11 cellular contexts compared by ENCODE assay signal in the genomic region with DNA sequence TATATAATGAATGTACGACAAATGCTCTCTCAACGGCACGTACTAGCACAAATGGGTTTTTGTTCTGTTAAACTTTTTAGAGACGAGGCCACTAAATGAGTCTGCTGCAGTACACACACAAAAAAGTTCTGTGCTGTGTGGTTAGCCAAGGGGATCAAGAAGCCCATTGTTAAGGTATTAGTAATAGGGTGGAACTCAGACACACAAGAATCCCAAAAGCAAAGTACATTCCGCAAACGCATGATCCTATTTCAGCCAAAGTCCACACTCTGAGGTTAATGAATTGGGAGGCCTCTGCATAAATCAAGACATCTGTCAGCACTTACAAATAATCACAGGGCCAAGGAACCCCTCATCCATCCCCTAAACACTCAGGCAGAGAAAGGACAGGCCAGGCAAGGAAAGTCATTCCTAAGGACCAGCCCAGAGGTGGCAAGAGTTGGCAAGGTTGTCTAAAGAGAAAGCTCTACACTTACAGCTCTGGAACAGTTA. TPM values are rescaled to one million over a fixed set of nuclear protein-coding genes. Genes with fewer than 3 reads are reported as not detected.
DNase-seq lines count a peak whose midpoint lies in the region; ATAC-seq, FAIRE-seq and TF ChIP-seq lines count a peak whose summit lies in the region.
"Had no signal": no experiment of that assay in that cellular context is flagged by ENCODE, and none has a peak within 500 bp of the region (broad histone marks: within the 10 kb centered on the region; RNA-seq: fewer than 3 reads in every experiment).

No MANE protein-coding gene starts in this region.

- POLR2A ChIA-PET in H1 (lab: Charles Lee; ENCODE audit: partially characterized antibody), result interaction anchor here (4.6 kb wide), 1 partner anchor 9 kb away, joined by 30 read pairs; no protein-coding TSS in a partner anchor

- H2BK120ac ChIP-seq in H1 (replicated peaks; ENCODE audit: low read depth, low read length), result peak overlapping the region; percentile 43

- no peak overlapping the region for H4K5ac ChIP-seq in H1 (ENCODE audit: insufficient read length, low read depth, low read length)

- H3K27ac ChIP-seq in ACC112 (ENCODE audit: low read depth, low read length), result peak overlapping the region; percentile 98
- peak overlapping the region; percentile 98 for H3K27ac ChIP-seq in Karpas-422 (ENCODE audit: low read length)
- no peak overlapping the region for H3K27ac ChIP-seq in H1 (ENCODE audit: low read depth, low read length)
- H3K27ac ChIP-seq in mucosa of rectum (ENCODE audit: low read depth in 2 of 2, low read length in 2 of 2), result peak overlapping the region; percentile 52 to 64
- H3K27ac ChIP-seq: BLaER1 had no signal

- H2BK5ac ChIP-seq in H1 (ENCODE audit: low read depth, low read length), result peak overlapping the region; percentile 84

- peaks cover 11% of the 10 kb centered on the region for H3K79me1 ChIP-seq in H1 (ENCODE audit: low read depth, low read length)

- TF ChIP-seq RAD21 in H1 (IDR thresholded peaks at IDR 0.05 in 1 of 2, conservative IDR thresholded peaks at IDR 0.05 in 1 of 2; ENCODE audit: low read depth in 2 of 2, low read length in 2 of 2), result no peak

- ATAC-seq in HG02973 (IDR thresholded peaks at IDR 0.05; ENCODE audit: unreplicated experiment), result no peak
- no peak for ATAC-seq in GM19397 (IDR thresholded peaks at IDR 0.05; ENCODE audit: unreplicated experiment)

- no peak overlapping the region for H3K23ac ChIP-seq in H1 (ENCODE audit: insufficient read length)

- no peak overlapping the region for H3K18ac ChIP-seq in H1 (ENCODE audit: extremely low read depth, low read length)

- peak overlapping the region; percentile 43; the same call in 1 of the 2 replicates for H2BK20ac ChIP-seq in H1 (ENCODE audit: low read length)

- peak overlapping the region; percentile 47 for H2AFZ ChIP-seq in ACC112 (ENCODE audit: low read length, unreplicated experiment)
- no peak overlapping the region for H2AFZ ChIP-seq in Karpas-422 (ENCODE audit: low read length)
- no peak overlapping the region for H2AFZ ChIP-seq in H1 (ENCODE audit: low read length)

- H4K8ac ChIP-seq in H1 (ENCODE audit: extremely low read depth, insufficient read depth, low read length), result no peak overlapping the region

- H3K9me2 ChIP-seq in Karpas-422 (replicated peaks; ENCODE audit: insufficient read depth, low read length), result no peaks in the 10 kb centered on the region

- no peak overlapping the region for H3K4ac ChIP-seq in H1 (replicated peaks; ENCODE audit: insufficient read length, low read depth, low read length)

- peak; percentile 49 for DNase-seq in Karpas-422
- DNase-seq in H1 (ENCODE audit: low read depth in 1 of 2, low spot score in 2 of 2), result no peak
- DNase-seq in activated effector memory CD4-positive, alpha-beta T cell treated with Interleukin-2 at 50 U/mL for 16 hours, result no peak
- DNase-seq in NCI-H2029 (lab: John Stamatoyannopoulos, UW), result no peak
- DNase-seq: NCI-H526; stimulated activated CD4-positive, alpha-beta T cell treated with anti-CD3 and anti-CD28 coated beads, Interleukin-4, amount 100 ng/mL, for 1 hour had no signal

- peaks cover 22% of the 10 kb centered on the region for H3K79me2 ChIP-seq in ACC112 (ENCODE audit: control insufficient read depth, insufficient read depth, low read length, unreplicated experiment)
- peaks cover 92% of the 10 kb centered on the region for H3K79me2 ChIP-seq in Karpas-422 (ENCODE audit: low read length)
- peaks cover 14 to 88% of the 10 kb centered on the region in 2 experiments for H3K79me2 ChIP-seq in H1 (ENCODE audit: control insufficient read depth in 1 of 2, insufficient read depth in 2 of 2, low read length in 2 of 2)

- H3K4me2 ChIP-seq in Karpas-422 (ENCODE audit: low read depth, low read length, poor library complexity, severe bottlenecking), result peak overlapping the region; percentile 81
- H3K4me2 ChIP-seq in H1 (ENCODE audit: insufficient read depth in 1 of 2, low read depth in 2 of 2, low read length in 2 of 2), result 0 out of 4 replicates have a peak overlapping the region, but pooled peaks of 1 of the 2 experiments have one; percentile 15
- H3K4me2 ChIP-seq: BLaER1 had no signal

- H3K14ac ChIP-seq in H1 (ENCODE audit: insufficient read length), result no peak overlapping the region

- peak overlapping the region; percentile 73 for H3K4me3 ChIP-seq in ACC112 (ENCODE audit: low read depth, low read length)
- H3K4me3 ChIP-seq in Karpas-422 (ENCODE audit: low read length), result peak overlapping the region; percentile 31; the same call in 1 of the 2 replicates
- H3K4me3 ChIP-seq in H1 (ENCODE audit: extremely low read depth in 1 of 4, insufficient read depth in 2 of 4, low read depth in 3 of 4, low read length in 4 of 4), result no peak overlapping the region
- no peak overlapping the region for H3K4me3 ChIP-seq in mucosa of rectum (ENCODE audit: low read length in 2 of 2)
- H3K4me3 ChIP-seq: BLaER1 had no signal

- no peak overlapping the region for H2AK5ac ChIP-seq in H1 (ENCODE audit: low read depth, low read length)

- no peaks in the 10 kb centered on the region for H4K20me1 ChIP-seq in Karpas-422 (ENCODE audit: insufficient read depth, low read depth, low read length)
- H4K20me1 ChIP-seq in H1 (replicated peaks in 1 of 2; ENCODE audit: control insufficient read depth in 1 of 2, insufficient read depth in 2 of 2, low read length in 2 of 2), result no peaks in the 10 kb centered on the region
- H4K20me1 ChIP-seq: BLaER1 had no signal

- TF ChIP-seq EP300 in H1 (IDR thresholded peaks at IDR 0.05; ENCODE audit: borderline replicate concordance in 1 of 2, low read depth in 2 of 2, low read length in 2 of 2), result no peak

- peak overlapping the region; percentile 20 for H4K91ac ChIP-seq in H1 (replicated peaks; ENCODE audit: insufficient read length, low read length)

- peaks cover 32% of the 10 kb centered on the region for H3K4me1 ChIP-seq in ACC112 (ENCODE audit: control insufficient read depth, insufficient read depth, low read length, unreplicated experiment)
- H3K4me1 ChIP-seq in Karpas-422 (ENCODE audit: low read length), result peaks cover 86% of the 10 kb centered on the region
- peaks cover 8 to 20% (median 14%) of the 10 kb centered on the region in 4 experiments for H3K4me1 ChIP-seq in H1 (replicated peaks in 1 of 4; ENCODE audit: control insufficient read depth in 3 of 4, insufficient read depth in 4 of 4, low read length in 3 of 4)
- peaks cover 0 to 3% of the 10 kb centered on the region in 2 donors for H3K4me1 ChIP-seq in mucosa of rectum (ENCODE audit: control insufficient read depth in 2 of 2, insufficient read depth in 2 of 2, low read length in 2 of 2)

- no peaks in the 10 kb centered on the region for H3K23me2 ChIP-seq in H1 (ENCODE audit: low read depth, low read length)

- H2BK15ac ChIP-seq in H1 (ENCODE audit: low read length), result no peak overlapping the region

- no peak for FAIRE-seq in H1 (lab: Jason Lieb, UNC)

- H3K36me3 ChIP-seq in ACC112 (ENCODE audit: insufficient read depth, low read length) (no peaks in the 10 kb centered on the region), Karpas-422 (ENCODE audit: insufficient read depth, low read length) (peaks cover 20% of the 10 kb centered on the region), H1 (ENCODE audit: control insufficient read depth in 2 of 4, insufficient read depth in 4 of 4, low read length in 3 of 4) (no peaks in the 10 kb centered on the region), mucosa of rectum (ENCODE audit: control insufficient read depth in 2 of 2, insufficient read depth in 2 of 2, low read length in 2 of 2) (no peaks in the 10 kb centered on the region)
- H3K36me3 ChIP-seq: BLaER1 had no signal

- H3K9ac ChIP-seq in Karpas-422 (ENCODE audit: low read length) (peak overlapping the region; percentile 62), H1 (replicated peaks in 1 of 4; ENCODE audit: extremely low read depth in 1 of 4, low read depth in 3 of 4, low read length in 3 of 4) (no peak overlapping the region), mucosa of rectum (ENCODE audit: low read depth in 1 of 2, low read length in 2 of 2) (no peak overlapping the region)
- H3K9ac ChIP-seq: BLaER1 had no signal

- TF ChIP-seq POLR2A in H1 (IDR thresholded peaks at IDR 0.05; ENCODE audit: control extremely low read depth in 1 of 2, low read depth in 2 of 2, low read length in 2 of 2), result no peak

- no peak overlapping the region for H3K56ac ChIP-seq in H1 (replicated peaks; ENCODE audit: insufficient read length, low read depth, low read length)

- peak overlapping the region; percentile 82; the same call in 1 of the 2 replicates for H2BK12ac ChIP-seq in H1 (ENCODE audit: low read depth, low read length)

- CTCF ChIA-PET in H1 (lab: Charles Lee; ENCODE audit: partially characterized antibody), result interaction anchor here (0.6 to 3.5 kb wide), 4 partner anchors 60 to 393 kb away, joined by 3 to 10 read pairs (median 4); no protein-coding TSS in a partner anchor

- 79% methylated on average over 6 of the region's 6 CpGs; no CpG with 5 or more reads in 1 of the 2 experiments for WGBS in H1 (ENCODE audit: extremely low coverage in 1 of 2, insufficient coverage in 1 of 2, insufficient read length in 1 of 2, insufficient replicate concordance in 2 of 2, low coverage in 1 of 2, low lambda C conversion rate in 2 of 2, missing lambda C conversion rate in 1 of 2), 2 experiments

- H3K27me3 ChIP-seq in ACC112 (ENCODE audit: insufficient read depth, low read length) (no peaks in the 10 kb centered on the region), Karpas-422 (ENCODE audit: low read length) (no peaks in the 10 kb centered on the region), H1 (replicated peaks in 1 of 4; ENCODE audit: control insufficient read depth in 3 of 4, extremely low read depth in 1 of 4, insufficient read depth in 3 of 4, low read length in 3 of 4) (no peaks in the 10 kb centered on the region), mucosa of rectum (ENCODE audit: control insufficient read depth in 2 of 2, insufficient read depth in 2 of 2, low read length in 2 of 2) (no peaks in the 10 kb centered on the region)
- H3K27me3 ChIP-seq: BLaER1 had no signal

- H3K9me3 ChIP-seq in Karpas-422 (ENCODE audit: low read length) (no peaks in the 10 kb centered on the region), H1 (ENCODE audit: insufficient read depth in 2 of 2, low read depth in 1 of 2, low read length in 1 of 2) (no peaks in the 10 kb centered on the region), mucosa of rectum (ENCODE audit: control insufficient read depth in 2 of 2, low read length in 2 of 2) (no peaks in the 10 kb centered on the region)
- H3K9me3 ChIP-seq: BLaER1 had no signal

- TF ChIP-seq CTCF in H1 (IDR thresholded peaks at IDR 0.05; ENCODE audit: control extremely low read depth in 1 of 3, insufficient read depth in 1 of 3, low read depth in 1 of 3, low read length in 3 of 3), result no peak

RNA-seq across cellular contexts. Expression of gene OSBPL10, which starts 12.1 kb away (rescaled TPM):
- total RNA-seq in Karpas-422 (2014; rRNA removed; shearing (Covaris generic); ENCODE audit: low replicate concordance), result 87.0 and 106 TPM in 2 replicates
- total RNA-seq in H1 (2021; fragmentation: NEBNext Ultra II Directional; extraction: Animal tissue kit (Norgen Biotek cat#: 25700)), result 86.7 and 88.8 TPM in 2 replicates
- 26.2 and 36.7 TPM in 2 replicates for polyA plus RNA-seq in H1 (2011; rRNA removed)
- polyA plus RNA-seq in H1 (2011; cell fraction: cytosol; rRNA removed), result 37.2 TPM
- polyA plus RNA-seq in H1 (2011; cell fraction: nucleus; rRNA removed), result 64.0 TPM
- 42.5 to 54.1 TPM (median 48.7 TPM) in 4 replicates for polyA plus RNA-seq in H1 (2012, experiment 1 of 2)
- polyA plus RNA-seq in H1 (2012, experiment 2 of 2), result 8.4 TPM
- polyA plus RNA-seq in H1 (2013, experiment 1 of 2), result 21.4 TPM
- 20.6 TPM for polyA plus RNA-seq in H1 (2013, experiment 2 of 2)
- 96.3 and 100 TPM in 2 replicates for polyA minus RNA-seq in H1 (2011; rRNA and poly(A)+ RNA removed)
- polyA minus RNA-seq in H1 (2011; cell fraction: cytosol; rRNA and poly(A)+ RNA removed), result 60.3 TPM
- 113 TPM for polyA minus RNA-seq in H1 (2011; cell fraction: nucleus; rRNA and poly(A)+ RNA removed)

RNA-seq across cellular contexts. Expression of gene ZNF860, which starts 12.6 kb away (rescaled TPM):
- 14.6 and 22.4 TPM in 2 replicates for total RNA-seq in Karpas-422 (2014; rRNA removed; shearing (Covaris generic); ENCODE audit: low replicate concordance)
- total RNA-seq in H1 (2021; fragmentation: NEBNext Ultra II Directional; extraction: Animal tissue kit (Norgen Biotek cat#: 25700)), result 8.6 and 9.8 TPM in 2 replicates
- 1.9 and 3.2 TPM in 2 replicates for polyA plus RNA-seq in H1 (2011; rRNA removed)
- 3.3 TPM for polyA plus RNA-seq in H1 (2011; cell fraction: cytosol; rRNA removed)
- polyA plus RNA-seq in H1 (2011; cell fraction: nucleus; rRNA removed), result 4.8 TPM
- polyA plus RNA-seq in H1 (2012, experiment 1 of 2), result 2.9 to 4.5 TPM (median 3.8 TPM) in 4 replicates
- polyA plus RNA-seq in H1 (2012, experiment 2 of 2), result 0.28 TPM
- 5.4 TPM for polyA plus RNA-seq in H1 (2013, experiment 1 of 2)
- polyA plus RNA-seq in H1 (2013, experiment 2 of 2), result 5.2 TPM
- polyA minus RNA-seq in H1 (2011; rRNA and poly(A)+ RNA removed), result 12.2 and 15.0 TPM in 2 replicates
- polyA minus RNA-seq in H1 (2011; cell fraction: cytosol; rRNA and poly(A)+ RNA removed), result 6.0 TPM
- 17.2 TPM for polyA minus RNA-seq in H1 (2011; cell fraction: nucleus; rRNA and poly(A)+ RNA removed)

Comparison
In these comparisons a context has a peak if more than half of its experiments do, and no peak if none do; other contexts are left out.
1. H3K4me3 ChIP-seq: peak in ACC112 (single experiment) and Karpas-422 (single experiment); none in H1 (0 of 4) and mucosa of rectum (0 of 2).